ENCODE assay signal across 20 cellular contexts in the genomic region with DNA sequence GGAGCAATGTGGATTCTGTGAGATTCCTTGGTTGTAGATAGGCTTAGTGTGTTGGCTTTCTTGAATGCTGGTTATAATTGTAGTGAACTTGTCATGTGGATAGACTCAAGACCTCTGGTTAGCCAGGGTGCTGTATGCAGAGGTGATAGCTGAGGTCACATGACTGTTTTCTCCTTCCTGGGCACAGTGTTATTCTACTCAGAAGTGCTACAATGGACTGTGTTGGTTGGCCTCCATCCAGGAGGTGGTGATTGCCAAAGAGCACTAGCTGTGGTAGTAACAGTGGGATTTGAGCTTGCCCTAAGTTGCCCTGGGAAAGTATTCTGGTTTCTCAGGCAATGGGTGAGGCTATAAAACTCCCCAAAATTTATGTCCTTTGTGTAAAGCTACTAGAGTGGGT.
DNase-seq lines count a peak whose midpoint lies in the region; ATAC-seq and TF ChIP-seq lines count a peak whose summit lies in the region.
"Had no signal": no experiment of that assay in that cellular context is flagged by ENCODE, and none has a peak within 500 bp of the region (broad histone marks: within the 10 kb centered on the region; RNA-seq: fewer than 3 reads in every experiment).

No MANE protein-coding gene starts in this region.

- no peaks in the 10 kb centered on the region for H3K27me3 ChIP-seq in body of pancreas
- H3K27me3 ChIP-seq: SJCRH30, tibial nerve had no signal

- no peak for TF ChIP-seq POLR2A in body of pancreas (IDR thresholded peaks at IDR 0.05)

- intact Hi-C loops in body of pancreas (cut with DNase I) = no loop called here

- H3K4me1 ChIP-seq in body of pancreas = peaks cover 64% of the 10 kb centered on the region

- H3K36me3 ChIP-seq in body of pancreas (replicated peaks in 1 of 2; ENCODE audit: insufficient read depth in 1 of 2, low read depth in 2 of 2) = no peaks in the 10 kb centered on the region
- H3K36me3 ChIP-seq: SJCRH30, tibial nerve had no signal

- no peak for TF ChIP-seq CTCF in body of pancreas (IDR thresholded peaks at IDR 0.05)

- H3K27ac ChIP-seq in body of pancreas = no peak overlapping the region
- H3K27ac ChIP-seq: A549, C4-2B, psoas muscle, SJCRH30, tibial nerve had no signal

- peak; percentile 4 for DNase-seq in SHP77 treated with DMSO at 0.1 percent for 48 hours (lab: John Stamatoyannopoulos, UW)
- DNase-seq in SHP77 (lab: John Stamatoyannopoulos, UW) = no peak
- peak; percentile 79 to 93 (median 82) for DNase-seq in body of pancreas
- peak; percentile 70 for DNase-seq in left lobe of liver (ENCODE audit: low spot score)
- peak; percentile 8 for DNase-seq in stromal cell of bone marrow (ENCODE audit: low read depth)
- no peak for DNase-seq in OCI-M2 (lab: John Stamatoyannopoulos, UW; ENCODE audit: unreplicated experiment)
- no peak for DNase-seq in NK-92 treated with Interleukin-12 subunit alpha and Interleukin-12 subunit beta, amount 100 ng/mL, for 24 hours (lab: John Stamatoyannopoulos, UW)
- DNase-seq: activated T-cell treated with anti-CD3 and anti-CD28 coated beads, Interleukin-2, amount 50 U/mL, for 48 hours; DMS79 treated with DMSO at 0.1 percent for 48 hours; HFFc6; NCI-H187; NCI-H526; psoas muscle; SJCRH30; T-helper 2 cell had no signal

- ATAC-seq in body of pancreas = peak; percentile 73
- ATAC-seq in left lobe of liver = peak; percentile 62
- ATAC-seq in HG03342 (IDR thresholded peaks at IDR 0.05; ENCODE audit: unreplicated experiment) = no peak
- ATAC-seq: A549; activated naive CD4-positive, alpha-beta T cell treated with anti-CD3 and anti-CD28 coated beads, Interleukin-2, amount 50 U/mL, for 72 hours had no signal

- H3K4me3 ChIP-seq in body of pancreas = no peak overlapping the region
- H3K4me3 ChIP-seq: A549, psoas muscle, SJCRH30, tibial nerve had no signal

- H3K9me3 ChIP-seq in body of pancreas = no peaks in the 10 kb centered on the region
- H3K9me3 ChIP-seq: A549, psoas muscle, SJCRH30, tibial nerve had no signal

Comparison
In these comparisons a context has a peak if more than half of its experiments do, and no peak if none do; other contexts are left out.
1. DNase-seq: peak in SHP77 treated with DMSO at 0.1 percent for 48 hours (single experiment), body of pancreas (4 of 4), left lobe of liver (single experiment) and stromal cell of bone marrow (single experiment); none in SHP77 (0 of 2), OCI-M2 (single experiment) and NK-92 treated with Interleukin-12 subunit alpha and Interleukin-12 subunit beta, amount 100 ng/mL, for 24 hours (single experiment).